In genomic region chr17:39229274-39229913, GRCh38 we compare ENCODE assay signal across 16 cellular contexts. TPM values are rescaled to one million over a fixed set of nuclear protein-coding genes. Genes with fewer than 3 reads are reported as not detected.
DNase-seq lines count a peak whose midpoint lies in the region; ATAC-seq and TF ChIP-seq lines count a peak whose summit lies in the region.
"Had no signal": no experiment of that assay in that cellular context is flagged by ENCODE, and none has a peak within 500 bp of the region (broad histone marks: within the 10 kb centered on the region; RNA-seq: fewer than 3 reads in every experiment).

No MANE protein-coding gene starts in this region.

- H3K9me3 Mint-ChIP-seq in GM23338 (no peaks in the 10 kb centered on the region), neural progenitor cell (no peaks in the 10 kb centered on the region)
- H3K9me3 Mint-ChIP-seq: activated T-cell treated with anti-CD3 and anti-CD28 coated beads, Interleukin-2, amount 50 U/mL, for 4 hours had no signal

- H3K36me3 Mint-ChIP-seq in GM23338 (ENCODE audit: low read depth) (no peaks in the 10 kb centered on the region), neural progenitor cell (no peaks in the 10 kb centered on the region)

- H3K4me3 Mint-ChIP-seq in GM23338 (no peak overlapping the region), neural progenitor cell (no peak overlapping the region)
- H3K4me3 Mint-ChIP-seq: activated T-cell treated with anti-CD3 and anti-CD28 coated beads, Interleukin-2, amount 50 U/mL, for 4 hours had no signal

- H3K4me1 ChIP-seq in GM23338 (ENCODE audit: insufficient read depth) (peaks cover 9% of the 10 kb centered on the region), mammary epithelial cell (ENCODE audit: insufficient read depth, low read length) (peaks cover 14% of the 10 kb centered on the region), neural progenitor cell (peaks cover 28% of the 10 kb centered on the region), vagina (peaks cover 35% of the 10 kb centered on the region)
- H3K4me1 ChIP-seq: Caco-2 had no signal

- no peak overlapping the region for H3K27ac ChIP-seq in GM23338 (ENCODE audit: low read depth)
- H3K27ac ChIP-seq in mammary epithelial cell (ENCODE audit: insufficient read depth, low read depth, low read length) = no peak overlapping the region
- H3K27ac ChIP-seq in neural progenitor cell = no peak overlapping the region
- H3K27ac ChIP-seq in vagina = no peak overlapping the region
- H3K27ac ChIP-seq: suprapubic skin, WERI-Rb-1 had no signal

- no peak for TF ChIP-seq POLR2A in vagina (IDR thresholded peaks at IDR 0.05)

- H3K27me3 Mint-ChIP-seq in GM23338 (ENCODE audit: insufficient read depth, low read depth, poor library complexity) = peaks cover 27% of the 10 kb centered on the region
- peaks cover 11% of the 10 kb centered on the region for H3K27me3 Mint-ChIP-seq in neural progenitor cell (ENCODE audit: insufficient read depth, low read depth)

- H3K27me3 ChIP-seq in GM23338 (ENCODE audit: insufficient read depth) (peaks cover 19% of the 10 kb centered on the region), mammary epithelial cell (ENCODE audit: insufficient read depth, low read length) (peaks cover 16% of the 10 kb centered on the region), neural progenitor cell (peaks cover 26% of the 10 kb centered on the region), vagina (no peaks in the 10 kb centered on the region)

- H3K4me3 ChIP-seq in GM23338 (no peak overlapping the region), mammary epithelial cell (replicated peaks in 1 of 3; ENCODE audit: insufficient read depth in 1 of 3, low read depth in 2 of 3, low read length in 3 of 3) (no peak overlapping the region), neural progenitor cell (no peak overlapping the region), vagina (no peak overlapping the region)
- H3K4me3 ChIP-seq: GM12878, suprapubic skin had no signal

- intact Hi-C loops in mammary epithelial cell (cut with micrococcal nuclease) (no loop called here), head of caudate nucleus (cut with DNase I) (no loop called here), vagina (cut with DNase I) (no loop called here)

- H3K4me1 Mint-ChIP-seq in GM23338 (peaks cover 24% of the 10 kb centered on the region), neural progenitor cell (peaks cover 31% of the 10 kb centered on the region)

- no peaks in the 10 kb centered on the region for H3K9me3 ChIP-seq in mammary epithelial cell (replicated peaks; ENCODE audit: insufficient read depth, low read length)
- H3K9me3 ChIP-seq in neural progenitor cell (ENCODE audit: low read depth) = no peaks in the 10 kb centered on the region
- no peaks in the 10 kb centered on the region for H3K9me3 ChIP-seq in vagina
- H3K9me3 ChIP-seq: Caco-2, suprapubic skin had no signal

- H4K20me1 ChIP-seq in GM23338 (replicated peaks; ENCODE audit: insufficient read depth) (no peaks in the 10 kb centered on the region), mammary epithelial cell (ENCODE audit: insufficient read depth, low read length) (no peaks in the 10 kb centered on the region), neural progenitor cell (ENCODE audit: low read depth) (peaks cover 3% of the 10 kb centered on the region)

- no peak for ATAC-seq in GM23338
- ATAC-seq: activated T-cell treated with anti-CD3 and anti-CD28 coated beads, Interleukin-2, amount 50 U/mL, for 4 hours; GM12878 had no signal

- H3K36me3 ChIP-seq in GM23338 (ENCODE audit: insufficient read depth) = no peaks in the 10 kb centered on the region
- no peaks in the 10 kb centered on the region for H3K36me3 ChIP-seq in mammary epithelial cell (ENCODE audit: insufficient read depth, low read length)
- H3K36me3 ChIP-seq in neural progenitor cell = no peaks in the 10 kb centered on the region
- no peaks in the 10 kb centered on the region for H3K36me3 ChIP-seq in vagina
- H3K36me3 ChIP-seq: suprapubic skin, WERI-Rb-1 had no signal

- H3K27ac Mint-ChIP-seq in GM23338 = no peak overlapping the region
- H3K27ac Mint-ChIP-seq in neural progenitor cell = peak overlapping the region; percentile 88

- in situ Hi-C loops in mammary epithelial cell (cut with MboI; ENCODE audit: low sequenced_read_pairs in 2 of 2) = no loop called here

- dilution Hi-C loops in mammary epithelial cell (cut with HindIII; ENCODE audit: low sequenced_read_pairs) = no loop called here

- H3K9ac ChIP-seq in mammary epithelial cell (ENCODE audit: insufficient read depth, low read length) = no peak overlapping the region
- no peak overlapping the region for H3K9ac ChIP-seq in neural progenitor cell

- WGBS in mammary epithelial cell (ENCODE audit: low coverage, missing lambda C conversion rate) = 18% methylated on average over 8 of the region's 11 CpGs

- no peak overlapping the region for H3K4me2 ChIP-seq in GM23338
- H3K4me2 ChIP-seq in mammary epithelial cell (ENCODE audit: insufficient read depth, low read depth, low read length) = no peak overlapping the region
- H3K4me2 ChIP-seq in neural progenitor cell = no peak overlapping the region

- H3K79me2 ChIP-seq in GM23338 (replicated peaks; ENCODE audit: insufficient read depth) = no peaks in the 10 kb centered on the region
- H3K79me2 ChIP-seq in mammary epithelial cell (ENCODE audit: insufficient read depth, low read length) = no peaks in the 10 kb centered on the region
- H3K79me2 ChIP-seq in neural progenitor cell (ENCODE audit: low read depth) = no peaks in the 10 kb centered on the region

- DNase-seq in GM23338 (ENCODE audit: low spot score) = no peak
- DNase-seq in NOMO-1 (lab: John Stamatoyannopoulos, UW; ENCODE audit: unreplicated experiment in 2 of 2) = peak; percentile 42 to 63
- no peak for DNase-seq in mammary epithelial cell
- no peak for DNase-seq in neural progenitor cell (ENCODE audit: low spot score)
- no peak for DNase-seq in D341Med (ENCODE audit: low spot score)
- no peak for DNase-seq in head of caudate nucleus
- DNase-seq in stimulated activated CD4-positive, alpha-beta T cell treated with anti-CD3 and anti-CD28 coated beads, Interleukin-2, amount 100 ng/mL, for 24 hours = no peak
- no peak for DNase-seq in vagina (ENCODE audit: extremely low spot score in 2 of 2)
- DNase-seq: activated T-cell treated with anti-CD3 and anti-CD28 coated beads, Interleukin-2, amount 50 U/mL, for 4 hours; Caco-2; erythroblast; OCI-M1; retina; WERI-Rb-1 had no signal

- peak overlapping the region; percentile 10; the same call in 1 of the 2 replicates for H2AFZ ChIP-seq in GM23338
- peak overlapping the region; percentile 69 for H2AFZ ChIP-seq in mammary epithelial cell (ENCODE audit: low read depth, low read length)
- H2AFZ ChIP-seq in neural progenitor cell (replicated peaks) = no peak overlapping the region

- H3F3A ChIP-seq in GM23338 (replicated peaks; ENCODE audit: low read depth) = peaks cover 9% of the 10 kb centered on the region; the same call in 1 of the 2 replicates
- peaks cover 3% of the 10 kb centered on the region for H3F3A ChIP-seq in neural progenitor cell (ENCODE audit: low read depth)

- no peak for TF ChIP-seq CTCF in GM23338 (conservative IDR thresholded peaks at IDR 0.05; ENCODE audit: low read depth in 2 of 2)
- TF ChIP-seq CTCF in mammary epithelial cell (conservative IDR thresholded peaks at IDR 0.05 in 1 of 2, IDR thresholded peaks at IDR 0.05 in 1 of 2; ENCODE audit: extremely low read depth in 1 of 2, insufficient read depth in 1 of 2, low read depth in 1 of 2, low read length in 2 of 2) = no peak
- no peak for TF ChIP-seq CTCF in neural progenitor cell (IDR thresholded peaks at IDR 0.05)
- no peak for TF ChIP-seq CTCF in vagina (IDR thresholded peaks at IDR 0.05)

- CTCF ChIA-PET in mammary epithelial cell (lab: Charles Lee; ENCODE audit: low non-redundant PET) = no interaction called here

- no TSS peak for BruUV-seq in mammary epithelial cell (replicated peaks; lab: Mats Ljungman, UMichigan)

- H3K9me2 ChIP-seq in GM23338 (ENCODE audit: insufficient read depth) = no peaks in the 10 kb centered on the region

TF ChIP-seq in GM23338, 12 proteins besides CTCF, POLR2A, EP300 and RAD21 (continues in another document):
- TF ChIP-seq STAT1 (IDR thresholded peaks at IDR 0.05; ENCODE audit: unreplicated experiment) = no peak
- TF ChIP-seq ZNF331 (CRISPR knock-in tag; IDR thresholded peaks at IDR 0.05; ENCODE audit: low read depth) = no peak
- no peak for TF ChIP-seq EZH2 (IDR thresholded peaks at IDR 0.05; ENCODE audit: low read depth, unreplicated experiment)
- TF ChIP-seq, protein P1, sequence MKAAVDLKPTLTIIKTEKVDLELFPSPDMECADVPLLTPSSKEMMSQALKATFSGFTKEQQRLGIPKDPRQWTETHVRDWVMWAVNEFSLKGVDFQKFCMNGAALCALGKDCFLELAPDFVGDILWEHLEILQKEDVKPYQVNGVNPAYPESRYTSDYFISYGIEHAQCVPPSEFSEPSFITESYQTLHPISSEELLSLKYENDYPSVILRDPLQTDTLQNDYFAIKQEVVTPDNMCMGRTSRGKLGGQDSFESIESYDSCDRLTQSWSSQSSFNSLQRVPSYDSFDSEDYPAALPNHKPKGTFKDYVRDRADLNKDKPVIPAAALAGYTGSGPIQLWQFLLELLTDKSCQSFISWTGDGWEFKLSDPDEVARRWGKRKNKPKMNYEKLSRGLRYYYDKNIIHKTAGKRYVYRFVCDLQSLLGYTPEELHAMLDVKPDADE (IDR thresholded peaks at IDR 0.05) = no peak
- no peak for TF ChIP-seq CREB1 (CRISPR knock-in tag; IDR thresholded peaks at IDR 0.05; ENCODE audit: low read depth)

RNA-seq across cellular contexts. Expression of gene STAC2, which starts 3.6 kb away (rescaled TPM):
- 1.7 and 3.1 TPM in 2 replicates for total RNA-seq in GM23338 (2014; rRNA removed; shearing (Covaris generic))
- polyA plus RNA-seq in GM23338 (2016; fragmentation: Nextera tagmentation; extraction: Ambion mirVana) (1.9 and 2.0 TPM in 2 replicates), mammary epithelial cell (not detected)
- total RNA-seq in mammary epithelial cell (not detected), neural progenitor cell (ENCODE audit: low replicate concordance) (0.13 and 0.62 TPM in 2 replicates), vagina (0.98 TPM)
- not detected for polyA minus RNA-seq in mammary epithelial cell
- total RNA-seq: activated T-cell treated with anti-CD3 and anti-CD28 coated beads, Interleukin-2, amount 50 U/mL, for 4 hours had no signal
- polyA plus RNA-seq: GM12878 had no signal

RNA-seq across cellular contexts. Expression of gene RPL19, which starts 29.3 kb away (rescaled TPM):
- total RNA-seq in GM23338 (2014; rRNA removed; shearing (Covaris generic)) = 1,594 and 1,843 TPM in 2 replicates
- polyA plus RNA-seq in GM23338 (2016; fragmentation: Nextera tagmentation; extraction: Ambion mirVana) = 2,627 and 2,838 TPM in 2 replicates
- 1,000 to 10,000 TPM; 1,153 to 1,694 TPM for total RNA-seq in mammary epithelial cell
- polyA plus RNA-seq in mammary epithelial cell = 2,221 TPM
- polyA minus RNA-seq in mammary epithelial cell = 738 TPM
- 2,635 and 2,751 TPM in 2 replicates for total RNA-seq in neural progenitor cell (ENCODE audit: low replicate concordance)
- 2,758 TPM for total RNA-seq in vagina

RNA-seq across cellular contexts. Expression of gene CACNB1, which starts 31.9 kb away (rescaled TPM):
- 12.5 and 13.1 TPM in 2 replicates for total RNA-seq in GM23338 (2014; rRNA removed; shearing (Covaris generic))
- 7.8 and 8.4 TPM in 2 replicates for polyA plus RNA-seq in GM23338 (2016; fragmentation: Nextera tagmentation; extraction: Ambion mirVana)
- 10 to 100 TPM in 1 of 2 donors, 1 to 10 TPM in 1; 8.2 to 21.6 TPM for total RNA-seq in mammary epithelial cell
- polyA plus RNA-seq in mammary epithelial cell = 6.9 TPM
- 6.7 TPM for polyA minus RNA-seq in mammary epithelial cell
- total RNA-seq in neural progenitor cell (ENCODE audit: low replicate concordance) = 6.3 and 16.5 TPM in 2 replicates
- total RNA-seq in vagina = 8.3 TPM

Comparison
In these comparisons a context has a peak if more than half of its experiments do, and no peak if none do; other contexts are left out.
1. DNase-seq: peak in NOMO-1 (2 of 2); none in GM23338 (single experiment), mammary epithelial cell (single experiment), neural progenitor cell (single experiment), D341Med (single experiment), head of caudate nucleus (0 of 42), stimulated activated CD4-positive, alpha-beta T cell treated with anti-CD3 and anti-CD28 coated beads, Interleukin-2, amount 100 ng/mL, for 24 hours (0 of 2) and vagina (0 of 2).